ENCODE assay signal across 7 cellular contexts in genomic region chr1:156420209-156421061, GRCh38. TPM values are rescaled to one million over a fixed set of nuclear protein-coding genes. Genes with fewer than 3 reads are reported as not detected.
DNase-seq lines count a peak whose midpoint lies in the region; ATAC-seq and TF ChIP-seq lines count a peak whose summit lies in the region.

No MANE protein-coding gene starts in this region.

- H3K36me3 ChIP-seq in rectal smooth muscle tissue (ENCODE audit: control insufficient read depth, insufficient read depth, low read length): no peaks in the 10 kb centered on the region

- TF ChIP-seq CTCF in coronary artery (IDR thresholded peaks at IDR 0.05): no peak

- peaks cover 9% of the 10 kb centered on the region for H3K4me1 ChIP-seq in rectal smooth muscle tissue (ENCODE audit: control insufficient read depth, insufficient read depth, low read length)

- H3K9me3 ChIP-seq in T-helper 17 cell (ENCODE audit: control insufficient read depth, low read length, poor library complexity, severe bottlenecking): no peaks in the 10 kb centered on the region

- peak overlapping the region; percentile 95 for H3K4me3 Mint-ChIP-seq in T-helper 17 cell

- H3K27me3 ChIP-seq in rectal smooth muscle tissue (ENCODE audit: control insufficient read depth, insufficient read depth, low read length): peaks cover 49% of the 10 kb centered on the region

- peaks cover 8% of the 10 kb centered on the region for H3K36me3 Mint-ChIP-seq in T-helper 17 cell (ENCODE audit: low read depth)

- H3K27ac Mint-ChIP-seq in T-helper 17 cell: peak overlapping the region; percentile 80

- peaks cover 91% of the 10 kb centered on the region for H3K27me3 Mint-ChIP-seq in T-helper 17 cell

- ATAC-seq in GM21619 (IDR thresholded peaks at IDR 0.05; ENCODE audit: unreplicated experiment) (peak; percentile 19), T-helper 17 cell (peak; percentile 86), HG02885 (IDR thresholded peaks at IDR 0.05; ENCODE audit: poor library complexity, unreplicated experiment) (no peak), HG02642 (IDR thresholded peaks at IDR 0.05; ENCODE audit: poor library complexity, unreplicated experiment) (no peak)

- peak; percentile 21 to 36 (median 29) for DNase-seq in T-helper 17 cell
- DNase-seq in coronary artery (ENCODE audit: low spot score): no peak
- no peak for DNase-seq in H4 (ENCODE audit: low spot score)

- H3K27ac ChIP-seq in coronary artery: no peak overlapping the region
- H3K27ac ChIP-seq in rectal smooth muscle tissue (ENCODE audit: low read depth, low read length): no peak overlapping the region

- peaks cover 29% of the 10 kb centered on the region for H3K4me1 Mint-ChIP-seq in T-helper 17 cell

- no peak overlapping the region for H3K9ac ChIP-seq in rectal smooth muscle tissue (ENCODE audit: low read length)

- H3K4me3 ChIP-seq in coronary artery (peak overlapping the region; percentile 65), rectal smooth muscle tissue (ENCODE audit: low read length) (peak overlapping the region; percentile 51)

RNA-seq across cellular contexts. Expression of gene RHBG, which starts 51.4 kb away (rescaled TPM):
- total RNA-seq in T-helper 17 cell: not detected
- 0.06 TPM in 1 of 2 replicates, not detected in the other for total RNA-seq in H4 (2014; rRNA removed; shearing (Covaris generic))

Comparison
In these comparisons a context has a peak if more than half of its experiments do, and no peak if none do; other contexts are left out.
1. ATAC-seq: peak in GM21619 (single experiment) and T-helper 17 cell (single experiment); none in HG02885 (single experiment) and HG02642 (single experiment).
2. DNase-seq: peak in T-helper 17 cell (3 of 3); none in coronary artery (single experiment) and H4 (single experiment).